Comparison of ENCODE assay signal across 11 cellular contexts in the genomic region with DNA sequence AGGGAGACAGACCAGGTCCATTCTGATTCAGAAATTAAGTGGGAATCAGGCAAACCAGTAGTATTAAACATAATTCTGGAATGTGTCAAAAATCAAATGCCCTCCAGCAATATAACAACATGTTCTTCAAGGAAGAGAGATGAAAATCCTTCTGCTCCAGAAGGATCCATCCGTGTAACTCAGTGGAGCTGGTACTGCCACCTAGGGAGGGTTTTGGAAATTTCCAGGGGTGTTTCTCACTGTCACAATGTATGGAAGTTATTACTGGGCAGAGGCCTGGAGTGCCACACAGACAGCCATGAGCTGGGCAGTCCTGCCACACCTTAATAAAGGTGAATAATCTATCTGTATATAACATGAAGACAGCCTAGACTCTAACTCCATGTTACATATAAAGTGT.
DNase-seq lines count a peak whose midpoint lies in the region; TF ChIP-seq lines count a peak whose summit lies in the region.
"Had no signal": no experiment of that assay in that cellular context is flagged by ENCODE, and none has a peak within 500 bp of the region (broad histone marks: within the 10 kb centered on the region; RNA-seq: fewer than 3 reads in every experiment).

No MANE protein-coding gene starts in this region.

- H3K9me3 Mint-ChIP-seq in endodermal cell (no peaks in the 10 kb centered on the region), mesothelial cell of epicardium (no peaks in the 10 kb centered on the region)

- DNase-seq in NCI-H1092 treated with DMSO at 0.1 percent for 48 hours (lab: John Stamatoyannopoulos, UW) (peak; percentile 3), NCI-H1092 (lab: John Stamatoyannopoulos, UW) (no peak), NCI-H69 (lab: John Stamatoyannopoulos, UW) (peak; percentile 61), endodermal cell (peak; percentile 60), osteoblast (ENCODE audit: insufficient read length, low spot score, missing footprints) (no peak), suprapubic skin (ENCODE audit: low spot score in 2 of 2) (no peak), mesothelial cell of epicardium (ENCODE audit: low spot score in 2 of 2, unreplicated experiment in 2 of 2) (no peak)
- no peak for DNase-seq in activated naive CD4-positive, alpha-beta T cell (lab: John Stamatoyannopoulos, UW)
- DNase-seq: activated effector memory CD4-positive, alpha-beta T cell treated with Interleukin-2 at 50 U/mL for 16 hours; AML-193 had no signal

- H3K4me1 ChIP-seq in endodermal cell (ENCODE audit: control insufficient read depth, insufficient read depth, low read length): peaks cover 4% of the 10 kb centered on the region
- H3K4me1 ChIP-seq in osteoblast (ENCODE audit: insufficient read depth, low read length): no peaks in the 10 kb centered on the region
- H3K4me1 ChIP-seq in suprapubic skin: peaks cover 7% of the 10 kb centered on the region

- H3K27ac Mint-ChIP-seq in endodermal cell: no peak overlapping the region
- no peak overlapping the region for H3K27ac Mint-ChIP-seq in mesothelial cell of epicardium

- no peak overlapping the region for H3K27ac ChIP-seq in endodermal cell (ENCODE audit: low read depth, low read length)
- no peak overlapping the region for H3K27ac ChIP-seq in osteoblast (ENCODE audit: low read depth, low read length)
- no peak overlapping the region for H3K27ac ChIP-seq in suprapubic skin
- H3K27ac ChIP-seq: SK-N-MC had no signal

- H3K27me3 Mint-ChIP-seq in endodermal cell (ENCODE audit: insufficient read depth): peaks cover 15% of the 10 kb centered on the region
- peaks cover 6% of the 10 kb centered on the region for H3K27me3 Mint-ChIP-seq in mesothelial cell of epicardium (ENCODE audit: low read depth)

- H3K4me3 Mint-ChIP-seq in endodermal cell: no peak overlapping the region
- no peak overlapping the region for H3K4me3 Mint-ChIP-seq in mesothelial cell of epicardium

- peaks cover 4% of the 10 kb centered on the region for H4K20me1 ChIP-seq in osteoblast (ENCODE audit: insufficient read depth, low read length)

- TF ChIP-seq CTCF in endodermal cell (conservative IDR thresholded peaks at IDR 0.05) (peak; percentile 74), osteoblast (IDR thresholded peaks at IDR 0.05; ENCODE audit: extremely low read depth, low read depth, low read length) (peak; percentile 69), suprapubic skin (IDR thresholded peaks at IDR 0.05) (no peak), mesothelial cell of epicardium (IDR thresholded peaks at IDR 0.05; ENCODE audit: unreplicated experiment) (no peak)

- WGBS in endodermal cell (ENCODE audit: insufficient coverage in 1 of 2, insufficient read length in 1 of 2), 2 experiments: 32% methylated on average over 1 of the region's 1 CpG; no CpG with 5 or more reads in 1 of the 2 experiments
- WGBS in suprapubic skin: 50% methylated on average over 1 of the region's 1 CpG

- no peak for TF ChIP-seq EP300 in suprapubic skin (IDR thresholded peaks at IDR 0.05)

- TF ChIP-seq POLR2A in suprapubic skin (IDR thresholded peaks at IDR 0.05): no peak

- H3K4me3 ChIP-seq in endodermal cell (ENCODE audit: low read length) (no peak overlapping the region), osteoblast (ENCODE audit: insufficient read depth, low read length) (no peak overlapping the region), suprapubic skin (no peak overlapping the region)
- H3K4me3 ChIP-seq: SK-N-MC had no signal

- H3K9ac ChIP-seq in endodermal cell (ENCODE audit: extremely low read depth, low read length, poor library complexity, severe bottlenecking): no peak overlapping the region

- no peaks in the 10 kb centered on the region for H3K9me3 ChIP-seq in endodermal cell (ENCODE audit: control insufficient read depth, low read length)
- no peaks in the 10 kb centered on the region for H3K9me3 ChIP-seq in osteoblast (ENCODE audit: low read depth, low read length)
- H3K9me3 ChIP-seq in suprapubic skin: no peaks in the 10 kb centered on the region

- H3K36me3 ChIP-seq in endodermal cell (ENCODE audit: control insufficient read depth, insufficient read depth, low read length) (no peaks in the 10 kb centered on the region), osteoblast (ENCODE audit: insufficient read depth, low read length) (no peaks in the 10 kb centered on the region), suprapubic skin (no peaks in the 10 kb centered on the region)

- H3K4me1 Mint-ChIP-seq in endodermal cell (peaks cover 16% of the 10 kb centered on the region), mesothelial cell of epicardium (no peaks in the 10 kb centered on the region)

- no peaks in the 10 kb centered on the region for H3K36me3 Mint-ChIP-seq in endodermal cell (ENCODE audit: low read depth)
- H3K36me3 Mint-ChIP-seq in mesothelial cell of epicardium: no peaks in the 10 kb centered on the region

- no peak overlapping the region for H2AFZ ChIP-seq in osteoblast (ENCODE audit: low read length)

- no peak overlapping the region for H3K4me2 ChIP-seq in osteoblast (ENCODE audit: insufficient read depth, low read length)

- H3K79me2 ChIP-seq in osteoblast (ENCODE audit: insufficient read depth, low read length): no peaks in the 10 kb centered on the region

- H3K27me3 ChIP-seq in endodermal cell (ENCODE audit: control insufficient read depth, insufficient read depth, low read length, poor library complexity, severe bottlenecking) (peaks cover 15% of the 10 kb centered on the region), osteoblast (ENCODE audit: insufficient read depth, low read length) (no peaks in the 10 kb centered on the region), suprapubic skin (no peaks in the 10 kb centered on the region)

Comparison
In these comparisons a context has a peak if more than half of its experiments do, and no peak if none do; other contexts are left out.
1. DNase-seq: peak in NCI-H1092 treated with DMSO at 0.1 percent for 48 hours (single experiment), NCI-H69 (single experiment) and endodermal cell (single experiment); none in NCI-H1092 (single experiment), osteoblast (single experiment), suprapubic skin (0 of 2), mesothelial cell of epicardium (0 of 2) and activated naive CD4-positive, alpha-beta T cell (0 of 4).
2. CTCF ChIP-seq: peak in endodermal cell (single experiment) and osteoblast (single experiment); none in suprapubic skin (0 of 2) and mesothelial cell of epicardium (single experiment).